Comparison of ENCODE assay signal across 13 cellular contexts in the genomic region with DNA sequence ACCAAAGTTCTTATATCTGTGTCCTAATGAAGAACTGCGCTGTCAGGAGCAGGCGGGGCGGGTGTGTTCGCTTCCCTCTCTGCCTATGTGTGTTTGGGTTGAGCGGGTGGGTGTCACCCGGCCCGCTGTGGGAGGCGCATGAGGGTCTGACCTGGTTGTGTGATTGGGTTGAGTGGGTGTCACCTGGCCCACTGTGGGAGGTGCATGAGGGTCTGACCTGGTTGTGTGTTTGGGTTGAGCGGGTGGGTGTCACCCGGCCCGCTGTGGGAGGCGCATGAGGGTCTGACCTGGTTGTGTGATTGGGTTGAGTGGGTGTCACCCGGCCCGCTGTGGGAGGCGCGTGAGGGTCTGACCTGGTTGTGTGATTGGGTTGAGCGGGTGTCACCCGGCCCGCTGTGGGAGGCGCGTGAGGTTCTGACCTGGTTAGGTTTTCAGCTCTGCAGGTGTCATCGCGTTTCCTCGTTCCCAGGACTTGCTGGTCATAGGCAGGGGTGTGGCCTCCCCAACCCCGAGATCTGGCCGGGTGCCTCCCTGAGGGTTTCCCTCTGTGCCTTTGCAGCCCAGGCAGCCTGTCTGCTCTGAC.
DNase-seq lines count a peak whose midpoint lies in the region; ATAC-seq and TF ChIP-seq lines count a peak whose summit lies in the region.
"Had no signal": no experiment of that assay in that cellular context is flagged by ENCODE, and none has a peak within 500 bp of the region (broad histone marks: within the 10 kb centered on the region; RNA-seq: fewer than 3 reads in every experiment).

No MANE protein-coding gene starts in this region.

- H3K4me3 Mint-ChIP-seq in CD8-positive, alpha-beta T cell = peak overlapping the region; percentile 42
- peak overlapping the region in 2 of 3 donors; percentile 13 to 26 for H3K4me3 Mint-ChIP-seq in T-cell

- H3K9me3 Mint-ChIP-seq in CD8-positive, alpha-beta T cell = no peaks in the 10 kb centered on the region
- no peaks in the 10 kb centered on the region for H3K9me3 Mint-ChIP-seq in T-cell

- H3K9me3 ChIP-seq in CD8-positive, alpha-beta T cell (ENCODE audit: low read length) = no peaks in the 10 kb centered on the region

- ATAC-seq in CD8-positive, alpha-beta T cell = peak; percentile 77
- ATAC-seq in T-cell (replicated peaks in 1 of 4) = peak; percentile 63 to 81 (median 70)

- H3K4me3 ChIP-seq in CD8-positive, alpha-beta T cell (ENCODE audit: low read depth, low read length) = no peak overlapping the region

- H3K36me3 Mint-ChIP-seq in CD8-positive, alpha-beta T cell = peaks cover 51% of the 10 kb centered on the region
- H3K36me3 Mint-ChIP-seq in T-cell = peaks cover 32% of the 10 kb centered on the region

- DNase-seq in CD8-positive, alpha-beta T cell = peak; percentile 32 to 92 (median 59)
- peak; percentile 12 to 83 (median 50) for DNase-seq in T-cell
- peak; percentile 35 for DNase-seq in central memory CD4-positive, alpha-beta T cell
- peak; percentile 42 for DNase-seq in stimulated activated CD8-positive, alpha-beta memory T cell treated with anti-CD3 and anti-CD28 coated beads, Interleukin-12 subunit alpha, Interleukin-12 subunit beta, amount 100 ng/mL, for 4 hours (ENCODE audit: low read depth)
- no peak for DNase-seq in SW480 (ENCODE audit: low spot score)
- DNase-seq in kidney glomerular epithelial cell (lab: John Stamatoyannopoulos, UW) = no peak
- no peak for DNase-seq in NCI-H2227 (lab: John Stamatoyannopoulos, UW; ENCODE audit: unreplicated experiment)
- no peak for DNase-seq in ecto neural progenitor cell (ENCODE audit: low spot score)
- DNase-seq: brain microvascular endothelial cell, MV-4-11, NCI-H345, OCI-M1 had no signal

- peak overlapping the region; percentile 96 for H3K27ac Mint-ChIP-seq in CD8-positive, alpha-beta T cell
- peak overlapping the region in 1 of 2 donors; percentile 44 for H3K27ac Mint-ChIP-seq in T-cell

- peak overlapping the region; percentile 16 for H3K27ac ChIP-seq in CD8-positive, alpha-beta T cell (ENCODE audit: low read depth, low read length)
- H3K27ac ChIP-seq: brain microvascular endothelial cell, epithelial cell of prostate had no signal

- no peak for TF ChIP-seq CTCF in CD8-positive, alpha-beta T cell (IDR thresholded peaks at IDR 0.05)

- H3K36me3 ChIP-seq in CD8-positive, alpha-beta T cell (ENCODE audit: insufficient read depth, low read length) = peaks cover 21% of the 10 kb centered on the region
- H3K36me3 ChIP-seq: brain microvascular endothelial cell had no signal

- H3K27me3 ChIP-seq in CD8-positive, alpha-beta T cell (ENCODE audit: insufficient read depth, low read length) = no peaks in the 10 kb centered on the region
- H3K27me3 ChIP-seq: brain microvascular endothelial cell had no signal

- POLR2A ChIA-PET in CD8-positive, alpha-beta T cell (lab: Charles Lee) = interaction anchor here (1.1 to 3.0 kb wide), 4 partner anchors 9 to 45 kb away, joined by 3 to 23 read pairs (median 12); no protein-coding TSS in a partner anchor
- POLR2A ChIA-PET in T-cell (lab: Charles Lee) = interaction anchor here in 1 of 2 donors (0.6 kb wide), 1 partner anchor 115 kb away, joined by 3 read pairs; no protein-coding TSS in a partner anchor

- H3K4me1 Mint-ChIP-seq in CD8-positive, alpha-beta T cell (ENCODE audit: low read depth) = peaks cover 27% of the 10 kb centered on the region
- H3K4me1 Mint-ChIP-seq in T-cell = peaks cover 21 to 25% (median 24%) of the 10 kb centered on the region in 3 donors

- peaks cover 26% of the 10 kb centered on the region for H3K4me1 ChIP-seq in CD8-positive, alpha-beta T cell (ENCODE audit: insufficient read depth, low read length)

- intact Hi-C loops in CD8-positive, alpha-beta T cell (cut with DNase I, micrococcal nuclease) = loop anchor here (1.0 to 5.0 kb wide), 4 partner anchors 16 to 47 kb away; no protein-coding TSS in a partner anchor

- CTCF ChIA-PET in CD8-positive, alpha-beta T cell (lab: Charles Lee) = interaction anchor here (1.4 to 3.0 kb wide), 3 partner anchors 8 to 128 kb away, joined by 3 to 11 read pairs (median 6); no protein-coding TSS in a partner anchor
- CTCF ChIA-PET in T-cell (lab: Charles Lee) = no interaction called here

- no peaks in the 10 kb centered on the region for H3K27me3 Mint-ChIP-seq in CD8-positive, alpha-beta T cell (ENCODE audit: low read depth)
- no peaks in the 10 kb centered on the region for H3K27me3 Mint-ChIP-seq in T-cell

Comparison
In these comparisons a context has a peak if more than half of its experiments do, and no peak if none do; other contexts are left out.
1. DNase-seq: peak in CD8-positive, alpha-beta T cell (7 of 7), T-cell (34 of 34), central memory CD4-positive, alpha-beta T cell (single experiment) and stimulated activated CD8-positive, alpha-beta memory T cell treated with anti-CD3 and anti-CD28 coated beads, Interleukin-12 subunit alpha, Interleukin-12 subunit beta, amount 100 ng/mL, for 4 hours (single experiment); none in SW480 (single experiment), kidney glomerular epithelial cell (single experiment), NCI-H2227 (single experiment) and ecto neural progenitor cell (single experiment).